ENCODE assay signal across 18 cellular contexts in the genomic region with DNA sequence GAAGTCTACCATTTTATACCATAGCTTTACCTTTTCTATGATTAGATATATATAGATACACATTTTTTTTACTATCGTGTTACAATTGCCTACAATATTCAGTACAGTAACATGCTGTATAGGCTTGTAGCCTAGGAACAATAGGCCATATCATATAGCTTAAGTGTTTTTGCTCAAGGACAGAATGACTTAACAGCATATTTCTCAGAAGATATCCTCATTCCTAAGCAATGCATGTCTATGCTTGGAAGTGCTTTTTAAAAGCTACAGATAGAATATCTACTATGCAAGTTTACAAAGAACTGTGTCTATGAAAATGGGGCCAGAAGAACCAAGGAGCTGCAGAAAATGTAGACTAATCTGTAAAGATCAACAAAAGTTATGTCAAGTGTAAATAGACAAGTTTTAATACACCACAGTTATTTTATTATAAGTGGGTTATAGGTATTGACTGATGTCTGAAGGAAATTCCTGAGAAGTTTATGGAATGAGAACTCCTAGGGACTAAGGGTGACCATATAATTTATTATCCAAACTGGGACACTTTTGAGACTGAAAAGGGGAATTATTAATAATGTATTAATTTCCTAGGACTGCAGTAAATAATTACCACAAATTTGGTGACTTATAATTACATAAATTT.
DNase-seq lines count a peak whose midpoint lies in the region; ATAC-seq and TF ChIP-seq lines count a peak whose summit lies in the region.
"Had no signal": no experiment of that assay in that cellular context is flagged by ENCODE, and none has a peak within 500 bp of the region (broad histone marks: within the 10 kb centered on the region; RNA-seq: fewer than 3 reads in every experiment).

No MANE protein-coding gene starts in this region.

- H4K91ac ChIP-seq in IMR-90 (ENCODE audit: insufficient read depth, low read depth, low read length): no peak overlapping the region

- no peak overlapping the region for H2BK120ac ChIP-seq in IMR-90 (ENCODE audit: low read depth, low read length)

- dilution Hi-C loops in IMR-90 (cut with HindIII; ENCODE audit: low sequenced_read_pairs, unreplicated experiment): no loop called here

- no peaks in the 10 kb centered on the region for H3K36me3 Mint-ChIP-seq in immature natural killer cell

- H2AK5ac ChIP-seq in IMR-90 (ENCODE audit: low read depth, low read length): no peak overlapping the region

- no peak overlapping the region for H3K23ac ChIP-seq in IMR-90 (ENCODE audit: low read depth, low read length)

- POLR2A ChIA-PET in IMR-90 (lab: Charles Lee; ENCODE audit: unreplicated experiment): no interaction called here

- no TSS peak for BruUV-seq in IMR-90 (replicated peaks; lab: Mats Ljungman, UMichigan)

- H3K18ac ChIP-seq in IMR-90 (ENCODE audit: low read depth, low read length): no peak overlapping the region

- no peak overlapping the region for H3K9ac ChIP-seq in IMR-90 (ENCODE audit: low read depth, low read length)

- H3K4me3 ChIP-seq in AG10803 (ENCODE audit: low read length) (no peak overlapping the region), IMR-90 (ENCODE audit: insufficient read depth, low read depth, low read length) (no peak overlapping the region), astrocyte of the spinal cord (ENCODE audit: low read depth, low read length) (no peak overlapping the region)

- DNase-seq in AG10803 (ENCODE audit: low read depth) (peak; percentile 37), IMR-90 (peak; percentile 61), astrocyte of the spinal cord (ENCODE audit: low read depth, low spot score) (peak; percentile 37), foreskin keratinocyte (peak; percentile 46 to 77), Kasumi-1 (lab: John Stamatoyannopoulos, UW) (no peak), immature natural killer cell (no peak)
- no peak for DNase-seq in activated CD4-positive, CD25-positive, alpha-beta regulatory T cell treated with anti-CD3 and anti-CD28 coated beads, Interleukin-2, amount 50 U/mL, for 72 hours
- DNase-seq: C1 segment of cervical spinal cord, GF-D8, GOT3, Karpas-422, NCI-H1105, NCI-H1694, NCI-H2171, NCI-H446, NCI-H69, RPMI8226 had no signal

- no peaks in the 10 kb centered on the region for H3K79me1 ChIP-seq in IMR-90 (ENCODE audit: low read depth in 1 of 2, low read length in 2 of 2)

- H4K20me1 ChIP-seq in IMR-90 (ENCODE audit: insufficient read depth, low read length): no peaks in the 10 kb centered on the region

- H2BK15ac ChIP-seq in IMR-90 (ENCODE audit: low read depth, low read length): no peak overlapping the region

- CTCF ChIA-PET in IMR-90 (lab: Yijun Ruan, JAX): no interaction called here

- no peaks in the 10 kb centered on the region for H3K9me3 ChIP-seq in IMR-90 (ENCODE audit: control insufficient read depth, insufficient read depth, low read length)

- no CpG with 5 or more reads among the region's 1 CpG for WGBS in IMR-90 (ENCODE audit: extremely low coverage in 2 of 2, insufficient read length in 1 of 2), 2 experiments

- TF ChIP-seq POLR2A in IMR-90 (IDR thresholded peaks at IDR 0.05; ENCODE audit: low read depth, low read length): no peak

- peaks cover 2% of the 10 kb centered on the region for H3K4me1 ChIP-seq in IMR-90 (ENCODE audit: control insufficient read depth, insufficient read depth, low read length)
- peaks cover 11% of the 10 kb centered on the region for H3K4me1 ChIP-seq in foreskin keratinocyte

- TF ChIP-seq CTCF in AG10803 (conservative IDR thresholded peaks at IDR 0.05; ENCODE audit: low read length) (no peak), IMR-90 (conservative IDR thresholded peaks at IDR 0.05; ENCODE audit: low read depth, low read length) (no peak), astrocyte of the spinal cord (IDR thresholded peaks at IDR 0.05; ENCODE audit: low read depth, low read length) (no peak), foreskin keratinocyte (conservative IDR thresholded peaks at IDR 0.05) (no peak)

- no peak overlapping the region for H3K14ac ChIP-seq in IMR-90 (replicated peaks; ENCODE audit: low read depth, low read length)

- intact Hi-C loops in IMR-90 (cut with micrococcal nuclease): no loop called here

- no peaks in the 10 kb centered on the region for H3K36me3 ChIP-seq in IMR-90 (ENCODE audit: control insufficient read depth, insufficient read depth, low read length)

- H3K4me3 Mint-ChIP-seq in immature natural killer cell: no peak overlapping the region

- no peak overlapping the region for H4K8ac ChIP-seq in IMR-90 (ENCODE audit: low read depth in 2 of 2, low read length in 2 of 2)

- H3K9me1 ChIP-seq in IMR-90 (ENCODE audit: insufficient read depth, low read length): 0 out of 2 replicates have a peak, but pooled peaks cover 3% of the 10 kb centered on the region

- H2AFZ ChIP-seq in IMR-90 (replicated peaks; ENCODE audit: low read length, poor library complexity): no peak overlapping the region

- H3K4me2 ChIP-seq in IMR-90 (ENCODE audit: low read depth, low read length): no peak overlapping the region

- H3K27ac Mint-ChIP-seq in immature natural killer cell: no peak overlapping the region

- no peak overlapping the region for H4K5ac ChIP-seq in IMR-90 (ENCODE audit: low read depth, low read length)

- no peak overlapping the region for H3K4ac ChIP-seq in IMR-90 (ENCODE audit: low read depth, low read length)

- peaks cover 0 to 3% (median 0%) of the 10 kb centered on the region in 6 donors for H3K9me3 Mint-ChIP-seq in immature natural killer cell

- H3K27ac ChIP-seq in IMR-90 (ENCODE audit: insufficient read depth, low read length) (no peak overlapping the region), foreskin keratinocyte (no peak overlapping the region)

- no peak overlapping the region for H2AK9ac ChIP-seq in IMR-90 (replicated peaks; ENCODE audit: low read depth, low read length, poor library complexity)

- H3K27me3 ChIP-seq in IMR-90 (ENCODE audit: control insufficient read depth, insufficient read depth, low read length) (no peaks in the 10 kb centered on the region), foreskin keratinocyte (no peaks in the 10 kb centered on the region)

- no peak overlapping the region for H2BK20ac ChIP-seq in IMR-90 (ENCODE audit: low read depth, low read length)

- H3K4me1 Mint-ChIP-seq in immature natural killer cell: no peaks in the 10 kb centered on the region

- in situ Hi-C loops in IMR-90 (cut with MboI; ENCODE audit: low sequenced_read_pairs) (no loop called here), astrocyte of the spinal cord (cut with HindIII; ENCODE audit: low sequenced_read_pairs) (no loop called here)

- H2BK5ac ChIP-seq in IMR-90 (ENCODE audit: low read depth, low read length, poor library complexity, severe bottlenecking): no peak overlapping the region

- ATAC-seq in IMR-90 (ENCODE audit: low read depth) (peak; percentile 76), foreskin keratinocyte (peak; percentile 14), HG03571 (IDR thresholded peaks at IDR 0.05; ENCODE audit: unreplicated experiment) (no peak)

- no peak overlapping the region for H3K56ac ChIP-seq in IMR-90 (ENCODE audit: extremely low read depth, insufficient read depth, low read length)

- H3K27me3 Mint-ChIP-seq in immature natural killer cell (ENCODE audit: low read depth in 3 of 3): peaks cover 0 to 2% (median 1%) of the 10 kb centered on the region in 3 donors

- no peak for TF ChIP-seq RAD21 in IMR-90 (IDR thresholded peaks at IDR 0.05; ENCODE audit: low read length)

TF ChIP-seq in IMR-90, 13 proteins besides CTCF, POLR2A, EP300 and RAD21:
- TF ChIP-seq CHD1 (IDR thresholded peaks at IDR 0.05; ENCODE audit: low read depth, low read length): no peak
- TF ChIP-seq MAFK (IDR thresholded peaks at IDR 0.05; ENCODE audit: low read depth, low read length): no peak
- TF ChIP-seq RCOR1 (IDR thresholded peaks at IDR 0.05; ENCODE audit: insufficient replicate concordance, low read length): no peak
- TF ChIP-seq FOS (IDR thresholded peaks at IDR 0.05; ENCODE audit: low read depth, low read length): no peak
- TF ChIP-seq NFE2L2 (IDR thresholded peaks at IDR 0.05; ENCODE audit: low read depth, low read length): no peak
- TF ChIP-seq MXI1 (IDR thresholded peaks at IDR 0.05; ENCODE audit: borderline replicate concordance, low read depth, low read length): no peak
- no peak for TF ChIP-seq RFX5 (IDR thresholded peaks at IDR 0.05; ENCODE audit: low read depth, low read length)
- no peak for TF ChIP-seq BHLHE40 (IDR thresholded peaks at IDR 0.05; ENCODE audit: low read depth, low read length)
- TF ChIP-seq, protein P1, sequence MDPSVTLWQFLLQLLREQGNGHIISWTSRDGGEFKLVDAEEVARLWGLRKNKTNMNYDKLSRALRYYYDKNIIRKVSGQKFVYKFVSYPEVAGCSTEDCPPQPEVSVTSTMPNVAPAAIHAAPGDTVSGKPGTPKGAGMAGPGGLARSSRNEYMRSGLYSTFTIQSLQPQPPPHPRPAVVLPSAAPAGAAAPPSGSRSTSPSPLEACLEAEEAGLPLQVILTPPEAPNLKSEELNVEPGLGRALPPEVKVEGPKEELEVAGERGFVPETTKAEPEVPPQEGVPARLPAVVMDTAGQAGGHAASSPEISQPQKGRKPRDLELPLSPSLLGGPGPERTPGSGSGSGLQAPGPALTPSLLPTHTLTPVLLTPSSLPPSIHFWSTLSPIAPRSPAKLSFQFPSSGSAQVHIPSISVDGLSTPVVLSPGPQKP (IDR thresholded peaks at IDR 0.05; ENCODE audit: borderline replicate concordance, low read depth, low read length): no peak
- no peak for TF ChIP-seq CEBPB (IDR thresholded peaks at IDR 0.05; ENCODE audit: low read depth, low read length)
TF ChIP-seq in IMR-90: peak in this region for 0.

Comparison
In these comparisons a context has a peak if more than half of its experiments do, and no peak if none do; other contexts are left out.
1. DNase-seq: peak in AG10803 (single experiment), IMR-90 (single experiment), astrocyte of the spinal cord (single experiment) and foreskin keratinocyte (2 of 2); none in Kasumi-1 (0 of 2), immature natural killer cell (0 of 3) and activated CD4-positive, CD25-positive, alpha-beta regulatory T cell treated with anti-CD3 and anti-CD28 coated beads, Interleukin-2, amount 50 U/mL, for 72 hours (single experiment).